ENCODE assay signal across 17 cellular contexts in the genomic region with DNA sequence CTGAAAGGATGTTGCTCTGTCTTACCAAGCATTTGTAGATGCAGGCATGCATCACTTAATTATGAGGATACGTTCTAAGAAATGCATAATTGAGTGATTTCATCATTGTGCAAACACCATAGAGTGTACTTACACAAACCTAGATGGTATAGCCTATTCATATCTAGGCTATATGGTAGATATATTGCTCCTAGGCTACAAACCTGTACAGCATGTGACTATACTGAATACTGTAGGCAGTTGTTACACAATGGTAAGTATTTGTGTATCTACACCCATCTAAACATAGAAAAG.
DNase-seq lines count a peak whose midpoint lies in the region; ATAC-seq and TF ChIP-seq lines count a peak whose summit lies in the region.
"Had no signal": no experiment of that assay in that cellular context is flagged by ENCODE, and none has a peak within 500 bp of the region (broad histone marks: within the 10 kb centered on the region; RNA-seq: fewer than 3 reads in every experiment).

No MANE protein-coding gene starts in this region.

- DNase-seq in HCEC 1CT (peak; percentile 30), hepatocyte (ENCODE audit: low spot score) (no peak), H4 (ENCODE audit: low spot score) (no peak)
- DNase-seq: activated CD4-positive, alpha-beta T cell treated with anti-CD3 and anti-CD28 coated beads, Interleukin-2, amount 50 U/mL, for 1 hour; activated naive CD4-positive, alpha-beta T cell treated with anti-CD3 and anti-CD28 coated beads, Interleukin-2, amount 50 U/mL, for 16 hours; body of pancreas; NCI-H2107; NCI-H526; PC-9; uterus had no signal

- H3K27me3 Mint-ChIP-seq in activated T-helper 17 cell treated with anti-CD3 and anti-CD28 coated beads, Interleukin-2, amount 50 U/mL, for 72 hours: no peaks in the 10 kb centered on the region

- H3K27ac ChIP-seq in ACC112 (ENCODE audit: low read depth, low read length) (peak overlapping the region; percentile 49), hepatocyte (no peak overlapping the region)
- H3K27ac ChIP-seq: body of pancreas, PC-9, uterus had no signal

- H3K4me1 ChIP-seq in ACC112 (ENCODE audit: control insufficient read depth, insufficient read depth, low read length, unreplicated experiment) (peaks cover 17% of the 10 kb centered on the region), hepatocyte (ENCODE audit: insufficient read depth) (peaks cover 9% of the 10 kb centered on the region)
- H3K4me1 ChIP-seq: body of pancreas, uterus had no signal

- peak overlapping the region; percentile 8 for H3K27ac Mint-ChIP-seq in activated T-helper 17 cell treated with anti-CD3 and anti-CD28 coated beads, Interleukin-2, amount 50 U/mL, for 72 hours

- peaks cover 12% of the 10 kb centered on the region for H3K4me1 Mint-ChIP-seq in activated T-helper 17 cell treated with anti-CD3 and anti-CD28 coated beads, Interleukin-2, amount 50 U/mL, for 72 hours

- H3K79me2 ChIP-seq in ACC112 (ENCODE audit: control insufficient read depth, insufficient read depth, low read length, unreplicated experiment) (no peaks in the 10 kb centered on the region), hepatocyte (no peaks in the 10 kb centered on the region)

- no peaks in the 10 kb centered on the region for H3K9me3 Mint-ChIP-seq in activated T-helper 17 cell treated with anti-CD3 and anti-CD28 coated beads, Interleukin-2, amount 50 U/mL, for 72 hours
- H3K9me3 Mint-ChIP-seq: neural crest cell had no signal

- WGBS in hepatocyte (ENCODE audit: low lambda C conversion rate, missing lambda C conversion rate): 56% methylated on average over 1 of the region's 1 CpG

- no peak for TF ChIP-seq CTCF in hepatocyte (IDR thresholded peaks at IDR 0.05; ENCODE audit: poor library complexity)

- no peaks in the 10 kb centered on the region for H3K9me2 ChIP-seq in hepatocyte (replicated peaks; ENCODE audit: insufficient read depth)

- no peaks in the 10 kb centered on the region for H3K27me3 ChIP-seq in ACC112 (ENCODE audit: insufficient read depth, low read length)
- H3K27me3 ChIP-seq in hepatocyte: no peaks in the 10 kb centered on the region
- H3K27me3 ChIP-seq: body of pancreas, uterus had no signal

- no peaks in the 10 kb centered on the region for H3K36me3 Mint-ChIP-seq in activated T-helper 17 cell treated with anti-CD3 and anti-CD28 coated beads, Interleukin-2, amount 50 U/mL, for 72 hours (ENCODE audit: low read depth)

- H3K36me3 ChIP-seq in ACC112 (ENCODE audit: insufficient read depth, low read length): 0 out of 2 replicates have a peak, but pooled peaks cover 3% of the 10 kb centered on the region
- no peaks in the 10 kb centered on the region for H3K36me3 ChIP-seq in hepatocyte (replicated peaks; ENCODE audit: insufficient read depth, low read depth)
- H3K36me3 ChIP-seq: uterus had no signal

- H2AFZ ChIP-seq in ACC112 (ENCODE audit: low read length, unreplicated experiment) (no peak overlapping the region), hepatocyte (no peak overlapping the region)
- H2AFZ ChIP-seq: PC-9 had no signal

- H3K9me3 ChIP-seq in hepatocyte (ENCODE audit: low read depth): no peaks in the 10 kb centered on the region
- H3K9me3 ChIP-seq: body of pancreas, uterus had no signal

- H3K4me3 Mint-ChIP-seq in activated T-helper 17 cell treated with anti-CD3 and anti-CD28 coated beads, Interleukin-2, amount 50 U/mL, for 72 hours: no peak overlapping the region

- H3K4me2 ChIP-seq in hepatocyte: peak overlapping the region; percentile 13
- H3K4me2 ChIP-seq: PC-9 had no signal

- ATAC-seq in activated T-helper 17 cell treated with anti-CD3 and anti-CD28 coated beads, Interleukin-2, amount 50 U/mL, for 72 hours (replicated peaks): peak; percentile 44
- ATAC-seq in GM18867 (IDR thresholded peaks at IDR 0.05; ENCODE audit: unreplicated experiment) (no peak), HG03378 (IDR thresholded peaks at IDR 0.05; ENCODE audit: unreplicated experiment) (no peak), GM21390 (IDR thresholded peaks at IDR 0.05; ENCODE audit: unreplicated experiment) (no peak)
- ATAC-seq: body of pancreas, esophagus mucosa had no signal

- H3K4me3 ChIP-seq in ACC112 (ENCODE audit: low read depth, low read length) (peak overlapping the region; percentile 13; the same call in 1 of the 2 replicates), hepatocyte (no peak overlapping the region)
- H3K4me3 ChIP-seq: body of pancreas, PC-9, uterus had no signal

- no peaks in the 10 kb centered on the region for H4K20me1 ChIP-seq in hepatocyte (ENCODE audit: insufficient read depth, poor library complexity, severe bottlenecking)
